Comparison of ENCODE assay signal across 1 cellular context in the genomic region with DNA sequence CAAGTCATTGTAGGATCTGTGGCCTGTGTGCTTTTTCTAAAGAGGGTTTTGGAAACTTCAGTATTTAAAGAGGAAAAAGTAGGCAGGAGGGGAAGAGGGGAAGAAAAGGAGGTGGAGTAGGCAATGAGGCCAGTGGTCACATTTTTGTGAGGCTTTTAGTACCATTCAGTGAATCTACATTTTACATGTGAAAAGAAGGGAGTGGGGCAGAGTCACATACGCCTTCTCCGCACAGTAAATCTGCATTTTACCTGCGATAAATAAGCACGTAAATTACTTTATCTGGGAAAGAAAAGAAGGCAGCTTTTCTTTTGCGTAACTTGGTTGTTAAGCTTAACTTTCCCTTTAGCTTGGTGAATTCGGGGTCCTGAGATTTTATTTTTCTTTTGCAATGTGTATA.
TF ChIP-seq lines count a peak whose summit lies in the region.

No MANE protein-coding gene starts in this region.

TF ChIP-seq in GM23338, 12 proteins besides CTCF, POLR2A, EP300 and RAD21 (continued from another document):
- TF ChIP-seq POLR2AphosphoS5 (IDR thresholded peaks at IDR 0.05; ENCODE audit: low read depth) (no peak), EZH2 (IDR thresholded peaks at IDR 0.05; ENCODE audit: low read depth, unreplicated experiment) (no peak), NANOG (IDR thresholded peaks at IDR 0.05; ENCODE audit: borderline replicate concordance) (no peak), ZNF114 (CRISPR knock-in tag; IDR thresholded peaks at IDR 0.05) (no peak), EZH2phosphoT487 (IDR thresholded peaks at IDR 0.05; ENCODE audit: unreplicated experiment) (no peak), JUNB (IDR thresholded peaks at IDR 0.05; ENCODE audit: unreplicated experiment) (no peak), STAT1 (IDR thresholded peaks at IDR 0.05; ENCODE audit: unreplicated experiment) (no peak)
- TF ChIP-seq, protein P1, sequence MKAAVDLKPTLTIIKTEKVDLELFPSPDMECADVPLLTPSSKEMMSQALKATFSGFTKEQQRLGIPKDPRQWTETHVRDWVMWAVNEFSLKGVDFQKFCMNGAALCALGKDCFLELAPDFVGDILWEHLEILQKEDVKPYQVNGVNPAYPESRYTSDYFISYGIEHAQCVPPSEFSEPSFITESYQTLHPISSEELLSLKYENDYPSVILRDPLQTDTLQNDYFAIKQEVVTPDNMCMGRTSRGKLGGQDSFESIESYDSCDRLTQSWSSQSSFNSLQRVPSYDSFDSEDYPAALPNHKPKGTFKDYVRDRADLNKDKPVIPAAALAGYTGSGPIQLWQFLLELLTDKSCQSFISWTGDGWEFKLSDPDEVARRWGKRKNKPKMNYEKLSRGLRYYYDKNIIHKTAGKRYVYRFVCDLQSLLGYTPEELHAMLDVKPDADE (IDR thresholded peaks at IDR 0.05), result no peak
- TF ChIP-seq, protein P2, sequence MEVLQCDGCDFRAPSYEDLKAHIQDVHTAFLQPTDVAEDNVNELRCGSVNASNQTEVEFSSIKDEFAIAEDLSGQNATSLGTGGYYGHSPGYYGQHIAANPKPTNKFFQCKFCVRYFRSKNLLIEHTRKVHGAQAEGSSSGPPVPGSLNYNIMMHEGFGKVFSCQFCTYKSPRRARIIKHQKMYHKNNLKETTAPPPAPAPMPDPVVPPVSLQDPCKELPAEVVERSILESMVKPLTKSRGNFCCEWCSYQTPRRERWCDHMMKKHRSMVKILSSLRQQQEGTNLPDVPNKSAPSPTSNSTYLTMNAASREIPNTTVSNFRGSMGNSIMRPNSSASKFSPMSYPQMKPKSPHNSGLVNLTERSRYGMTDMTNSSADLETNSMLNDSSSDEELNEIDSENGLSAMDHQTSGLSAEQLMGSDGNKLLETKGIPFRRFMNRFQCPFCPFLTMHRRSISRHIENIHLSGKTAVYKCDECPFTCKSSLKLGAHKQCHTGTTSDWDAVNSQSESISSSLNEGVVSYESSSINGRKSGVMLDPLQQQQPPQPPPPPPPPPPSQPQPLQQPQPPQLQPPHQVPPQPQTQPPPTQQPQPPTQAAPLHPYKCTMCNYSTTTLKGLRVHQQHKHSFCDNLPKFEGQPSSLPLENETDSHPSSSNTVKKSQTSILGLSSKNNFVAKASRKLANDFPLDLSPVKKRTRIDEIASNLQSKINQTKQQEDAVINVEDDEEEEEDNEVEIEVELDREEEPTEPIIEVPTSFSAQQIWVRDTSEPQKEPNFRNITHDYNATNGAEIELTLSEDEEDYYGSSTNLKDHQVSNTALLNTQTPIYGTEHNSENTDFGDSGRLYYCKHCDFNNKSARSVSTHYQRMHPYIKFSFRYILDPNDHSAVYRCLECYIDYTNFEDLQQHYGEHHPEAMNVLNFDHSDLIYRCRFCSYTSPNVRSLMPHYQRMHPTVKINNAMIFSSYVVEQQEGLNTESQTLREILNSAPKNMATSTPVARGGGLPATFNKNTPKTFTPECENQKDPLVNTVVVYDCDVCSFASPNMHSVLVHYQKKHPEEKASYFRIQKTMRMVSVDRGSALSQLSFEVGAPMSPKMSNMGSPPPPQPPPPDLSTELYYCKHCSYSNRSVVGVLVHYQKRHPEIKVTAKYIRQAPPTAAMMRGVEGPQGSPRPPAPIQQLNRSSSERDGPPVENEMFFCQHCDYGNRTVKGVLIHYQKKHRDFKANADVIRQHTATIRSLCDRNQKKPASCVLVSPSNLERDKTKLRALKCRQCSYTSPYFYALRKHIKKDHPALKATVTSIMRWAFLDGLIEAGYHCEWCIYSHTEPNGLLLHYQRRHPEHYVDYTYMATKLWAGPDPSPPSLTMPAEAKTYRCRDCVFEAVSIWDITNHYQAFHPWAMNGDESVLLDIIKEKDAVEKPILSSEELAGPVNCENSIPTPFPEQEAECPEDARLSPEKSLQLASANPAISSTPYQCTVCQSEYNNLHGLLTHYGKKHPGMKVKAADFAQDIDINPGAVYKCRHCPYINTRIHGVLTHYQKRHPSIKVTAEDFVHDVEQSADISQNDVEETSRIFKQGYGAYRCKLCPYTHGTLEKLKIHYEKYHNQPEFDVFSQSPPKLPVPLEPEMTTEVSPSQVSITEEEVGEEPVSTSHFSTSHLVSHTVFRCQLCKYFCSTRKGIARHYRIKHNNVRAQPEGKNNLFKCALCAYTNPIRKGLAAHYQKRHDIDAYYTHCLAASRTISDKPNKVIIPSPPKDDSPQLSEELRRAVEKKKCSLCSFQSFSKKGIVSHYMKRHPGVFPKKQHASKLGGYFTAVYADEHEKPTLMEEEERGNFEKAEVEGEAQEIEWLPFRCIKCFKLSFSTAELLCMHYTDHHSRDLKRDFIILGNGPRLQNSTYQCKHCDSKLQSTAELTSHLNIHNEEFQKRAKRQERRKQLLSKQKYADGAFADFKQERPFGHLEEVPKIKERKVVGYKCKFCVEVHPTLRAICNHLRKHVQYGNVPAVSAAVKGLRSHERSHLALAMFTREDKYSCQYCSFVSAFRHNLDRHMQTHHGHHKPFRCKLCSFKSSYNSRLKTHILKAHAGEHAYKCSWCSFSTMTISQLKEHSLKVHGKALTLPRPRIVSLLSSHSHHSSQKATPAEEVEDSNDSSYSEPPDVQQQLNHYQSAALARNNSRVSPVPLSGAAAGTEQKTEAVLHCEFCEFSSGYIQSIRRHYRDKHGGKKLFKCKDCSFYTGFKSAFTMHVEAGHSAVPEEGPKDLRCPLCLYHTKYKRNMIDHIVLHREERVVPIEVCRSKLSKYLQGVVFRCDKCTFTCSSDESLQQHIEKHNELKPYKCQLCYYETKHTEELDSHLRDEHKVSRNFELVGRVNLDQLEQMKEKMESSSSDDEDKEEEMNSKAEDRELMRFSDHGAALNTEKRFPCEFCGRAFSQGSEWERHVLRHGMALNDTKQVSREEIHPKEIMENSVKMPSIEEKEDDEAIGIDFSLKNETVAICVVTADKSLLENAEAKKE (CRISPR knock-in tag; IDR thresholded peaks at IDR 0.05), result no peak
